2 cellular contexts compared by ENCODE assay signal in the genomic region with DNA sequence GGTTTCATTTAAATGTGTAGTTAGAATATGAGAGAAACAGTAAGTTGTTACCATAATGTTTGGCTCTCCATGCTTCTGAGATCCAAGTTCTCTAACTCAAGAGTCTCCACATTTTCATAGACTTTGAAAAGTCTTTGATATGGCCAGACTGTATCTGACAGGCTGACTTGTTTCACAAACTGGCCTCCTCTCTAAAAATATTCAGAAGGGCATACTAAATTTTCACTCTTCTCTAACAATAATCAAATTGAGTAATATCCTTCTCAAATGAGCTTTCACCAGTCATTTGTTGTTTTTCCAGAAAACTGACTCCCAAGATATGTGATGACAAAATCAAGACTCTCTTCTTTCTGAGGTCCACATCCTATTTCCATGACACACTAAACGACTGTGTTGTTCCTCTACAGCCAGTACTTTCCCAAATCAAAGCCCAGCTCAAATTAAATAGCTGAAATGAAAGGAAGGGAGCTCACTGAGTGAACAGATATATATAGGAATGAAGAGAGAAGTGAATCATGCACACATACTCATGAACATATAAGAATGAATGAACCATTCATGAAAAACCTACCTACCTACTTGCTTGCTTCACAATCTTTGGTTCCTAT.
TF ChIP-seq lines count a peak whose summit lies in the region.

No MANE protein-coding gene starts in this region.

TF ChIP-seq in IMR-90, 13 proteins besides CTCF, POLR2A, EP300 and RAD21:
- no peak for TF ChIP-seq MXI1 (IDR thresholded peaks at IDR 0.05; ENCODE audit: borderline replicate concordance, low read depth, low read length)
- TF ChIP-seq RFX5 (IDR thresholded peaks at IDR 0.05; ENCODE audit: low read depth, low read length): no peak
- no peak for TF ChIP-seq MAZ (IDR thresholded peaks at IDR 0.05; ENCODE audit: borderline replicate concordance, low read depth, low read length)
- no peak for TF ChIP-seq SMC3 (IDR thresholded peaks at IDR 0.05; ENCODE audit: low read depth, low read length)
- no peak for TF ChIP-seq CEBPB (IDR thresholded peaks at IDR 0.05; ENCODE audit: low read depth, low read length)
- no peak for TF ChIP-seq CHD1 (IDR thresholded peaks at IDR 0.05; ENCODE audit: low read depth, low read length)
- no peak for TF ChIP-seq ELK1 (IDR thresholded peaks at IDR 0.05; ENCODE audit: borderline replicate concordance, low read depth, low read length)
- TF ChIP-seq FOS (IDR thresholded peaks at IDR 0.05; ENCODE audit: low read depth, low read length): no peak
- no peak for TF ChIP-seq BHLHE40 (IDR thresholded peaks at IDR 0.05; ENCODE audit: low read depth, low read length)
- TF ChIP-seq RCOR1 (IDR thresholded peaks at IDR 0.05; ENCODE audit: insufficient replicate concordance, low read length): no peak
- TF ChIP-seq, protein P1, sequence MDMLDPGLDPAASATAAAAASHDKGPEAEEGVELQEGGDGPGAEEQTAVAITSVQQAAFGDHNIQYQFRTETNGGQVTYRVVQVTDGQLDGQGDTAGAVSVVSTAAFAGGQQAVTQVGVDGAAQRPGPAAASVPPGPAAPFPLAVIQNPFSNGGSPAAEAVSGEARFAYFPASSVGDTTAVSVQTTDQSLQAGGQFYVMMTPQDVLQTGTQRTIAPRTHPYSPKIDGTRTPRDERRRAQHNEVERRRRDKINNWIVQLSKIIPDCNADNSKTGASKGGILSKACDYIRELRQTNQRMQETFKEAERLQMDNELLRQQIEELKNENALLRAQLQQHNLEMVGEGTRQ (IDR thresholded peaks at IDR 0.05; ENCODE audit: low read depth, low read length): no peak
- TF ChIP-seq NFE2L2 (IDR thresholded peaks at IDR 0.05; ENCODE audit: low read depth, low read length): no peak
- no peak for TF ChIP-seq MAFK (IDR thresholded peaks at IDR 0.05; ENCODE audit: low read depth, low read length)
TF ChIP-seq in IMR-90: peak in this region for 0.

TF ChIP-seq in GM12878, 131 proteins besides CTCF, POLR2A, EP300 and RAD21:
- TF ChIP-seq STAT1 (conservative IDR thresholded peaks at IDR 0.05) (no peak), RUNX3 (IDR thresholded peaks at IDR 0.05; ENCODE audit: low read length) (no peak)
- TF ChIP-seq, protein P2, sequence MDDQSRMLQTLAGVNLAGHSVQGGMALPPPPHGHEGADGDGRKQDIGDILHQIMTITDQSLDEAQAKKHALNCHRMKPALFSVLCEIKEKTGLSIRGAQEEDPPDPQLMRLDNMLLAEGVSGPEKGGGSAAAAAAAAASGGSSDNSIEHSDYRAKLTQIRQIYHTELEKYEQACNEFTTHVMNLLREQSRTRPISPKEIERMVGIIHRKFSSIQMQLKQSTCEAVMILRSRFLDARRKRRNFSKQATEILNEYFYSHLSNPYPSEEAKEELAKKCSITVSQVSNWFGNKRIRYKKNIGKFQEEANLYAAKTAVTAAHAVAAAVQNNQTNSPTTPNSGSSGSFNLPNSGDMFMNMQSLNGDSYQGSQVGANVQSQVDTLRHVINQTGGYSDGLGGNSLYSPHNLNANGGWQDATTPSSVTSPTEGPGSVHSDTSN (IDR thresholded peaks at IDR 0.05; ENCODE audit: insufficient replicate concordance, low read depth, low read length): no peak
TF ChIP-seq in GM12878: peak in this region for 0.
